ENCODE assay signal across 1 cellular context in the genomic region with DNA sequence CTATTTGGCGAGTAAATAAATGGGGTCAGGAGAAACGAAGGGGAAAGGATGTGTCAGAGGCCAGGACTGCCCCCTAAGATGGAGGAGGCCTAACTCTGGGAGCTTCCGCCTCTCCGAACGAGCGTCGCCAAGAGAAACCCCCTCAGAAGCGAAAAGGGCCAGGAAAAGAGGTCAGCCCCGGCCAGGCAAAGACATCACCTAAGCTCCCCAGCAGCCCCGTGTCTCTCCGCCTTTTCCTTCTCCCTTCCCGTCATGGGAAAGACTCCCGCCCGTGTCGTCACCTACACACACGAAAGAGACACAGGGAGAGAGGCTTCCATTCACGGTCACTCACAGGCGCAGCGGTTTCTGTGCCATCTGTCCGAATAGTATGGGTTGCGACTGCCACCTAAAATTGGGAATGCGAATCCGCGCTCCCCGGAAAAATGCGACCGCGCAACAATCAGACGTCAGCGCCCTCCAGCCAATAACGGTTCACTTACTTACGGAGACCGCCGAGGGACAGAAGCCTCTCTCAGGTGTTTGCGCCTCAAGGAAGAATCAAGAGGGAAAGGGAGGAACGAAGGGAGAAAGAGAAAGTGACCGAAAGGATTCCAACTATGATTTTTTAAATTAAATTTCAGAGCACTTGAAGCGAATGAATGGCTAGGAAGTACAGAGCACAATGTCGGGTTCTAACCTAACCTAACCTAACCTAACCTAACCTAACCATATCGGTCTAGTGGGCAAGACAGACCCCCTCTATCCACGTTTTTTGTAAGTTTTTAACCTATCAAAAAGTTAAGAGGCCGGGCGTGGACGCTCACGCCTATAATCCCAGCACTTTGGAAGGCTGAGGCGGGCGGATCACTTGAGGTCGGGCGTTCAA.
A peak's percentile ranks its signal among the peaks of the same experiment; 100 is the strongest.
TF ChIP-seq lines count a peak whose summit lies in the region.

Gene CWF19L1, minus strand, starts transcription at position 402 of the 868 bp plus-strand sequence. Its CDS starts 45 bp downstream, at position 357.

TF ChIP-seq in K562, 482 proteins besides CTCF, POLR2A, EP300 and RAD21 (continued from another document and continues in another):
- TF ChIP-seq, protein P1, sequence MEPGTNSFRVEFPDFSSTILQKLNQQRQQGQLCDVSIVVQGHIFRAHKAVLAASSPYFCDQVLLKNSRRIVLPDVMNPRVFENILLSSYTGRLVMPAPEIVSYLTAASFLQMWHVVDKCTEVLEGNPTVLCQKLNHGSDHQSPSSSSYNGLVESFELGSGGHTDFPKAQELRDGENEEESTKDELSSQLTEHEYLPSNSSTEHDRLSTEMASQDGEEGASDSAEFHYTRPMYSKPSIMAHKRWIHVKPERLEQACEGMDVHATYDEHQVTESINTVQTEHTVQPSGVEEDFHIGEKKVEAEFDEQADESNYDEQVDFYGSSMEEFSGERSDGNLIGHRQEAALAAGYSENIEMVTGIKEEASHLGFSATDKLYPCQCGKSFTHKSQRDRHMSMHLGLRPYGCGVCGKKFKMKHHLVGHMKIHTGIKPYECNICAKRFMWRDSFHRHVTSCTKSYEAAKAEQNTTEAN (CRISPR knock-in tag; IDR thresholded peaks at IDR 0.05): no peak
- TF ChIP-seq NR3C1 (CRISPR knock-in tag; IDR thresholded peaks at IDR 0.05): no peak
- no peak for TF ChIP-seq MXD1 (CRISPR knock-in tag; IDR thresholded peaks at IDR 0.05; ENCODE audit: borderline replicate concordance, poor library complexity, severe bottlenecking)
- TF ChIP-seq ETV6 (IDR thresholded peaks at IDR 0.05; ENCODE audit: borderline replicate concordance in 1 of 2, low read depth in 2 of 2, low read length in 1 of 2): no peak
- no peak for TF ChIP-seq ETV6 (CRISPR knock-in tag; IDR thresholded peaks at IDR 0.05; ENCODE audit: borderline replicate concordance)
- TF ChIP-seq, protein P2, sequence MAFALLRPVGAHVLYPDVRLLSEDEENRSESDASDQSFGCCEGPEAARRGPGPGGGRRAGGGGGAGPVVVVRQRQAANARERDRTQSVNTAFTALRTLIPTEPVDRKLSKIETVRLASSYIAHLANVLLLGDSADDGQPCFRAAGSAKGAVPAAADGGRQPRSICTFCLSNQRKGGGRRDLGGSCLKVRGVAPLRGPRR (CRISPR knock-in tag; IDR thresholded peaks at IDR 0.05): no peak
- TF ChIP-seq RBM34 (IDR thresholded peaks at IDR 0.05; ENCODE audit: borderline replicate concordance, insufficient read depth, low read length): no peak
- TF ChIP-seq ZNF444 (CRISPR knock-in tag; IDR thresholded peaks at IDR 0.05): no peak
- no peak for TF ChIP-seq PHB (CRISPR knock-in tag; IDR thresholded peaks at IDR 0.05)
- TF ChIP-seq ZNF699 (CRISPR knock-in tag; IDR thresholded peaks at IDR 0.05; ENCODE audit: insufficient replicate concordance): no peak
- TF ChIP-seq NFE2L1 (tag; IDR thresholded peaks at IDR 0.05; ENCODE audit: borderline replicate concordance, low read depth): no peak
- TF ChIP-seq ZNF384 (IDR thresholded peaks at IDR 0.05; ENCODE audit: low read depth, low read length): no peak
- TF ChIP-seq BMI1 (IDR thresholded peaks at IDR 0.05; ENCODE audit: low read length): no peak
- no peak for TF ChIP-seq CEBPZ (IDR thresholded peaks at IDR 0.05; ENCODE audit: borderline replicate concordance, low read depth, low read length)
- TF ChIP-seq MAFK (IDR thresholded peaks at IDR 0.05; ENCODE audit: low read length): no peak
- no peak for TF ChIP-seq ZBTB49 (CRISPR knock-in tag; IDR thresholded peaks at IDR 0.05; ENCODE audit: borderline replicate concordance)
- TF ChIP-seq TCF3 (CRISPR knock-in tag; IDR thresholded peaks at IDR 0.05): no peak
- no peak for TF ChIP-seq ZNF830 (CRISPR knock-in tag; IDR thresholded peaks at IDR 0.05)
- no peak for TF ChIP-seq MIER1 (IDR thresholded peaks at IDR 0.05; ENCODE audit: low read depth)
- no peak for TF ChIP-seq ZNF324 (CRISPR knock-in tag; IDR thresholded peaks at IDR 0.05)
- TF ChIP-seq ZNF174 (CRISPR knock-in tag; IDR thresholded peaks at IDR 0.05): no peak
- no peak for TF ChIP-seq ZNF436 (CRISPR knock-in tag; IDR thresholded peaks at IDR 0.05)
- no peak for TF ChIP-seq E4F1 (CRISPR knock-in tag; IDR thresholded peaks at IDR 0.05; ENCODE audit: borderline replicate concordance)
- no peak for TF ChIP-seq FOXA1 (IDR thresholded peaks at IDR 0.05; ENCODE audit: borderline replicate concordance)
- TF ChIP-seq ZNF592 (IDR thresholded peaks at IDR 0.05): no peak
- no peak for TF ChIP-seq ZBED1 (IDR thresholded peaks at IDR 0.05)
- TF ChIP-seq CAMTA2 (CRISPR knock-in tag; conservative IDR thresholded peaks at IDR 0.05): no peak
- TF ChIP-seq HNRNPLL (IDR thresholded peaks at IDR 0.05; ENCODE audit: low read depth, low read length, poor library complexity, severe bottlenecking): peak; percentile 63
- 0 out of 2 replicates have a peak, but pooled peaks have one; percentile 71 for TF ChIP-seq HDAC2 (IDR thresholded peaks at IDR 0.05)
- no peak for TF ChIP-seq ZNF23 (CRISPR knock-in tag; IDR thresholded peaks at IDR 0.05)
- TF ChIP-seq ZNF354B (CRISPR knock-in tag; IDR thresholded peaks at IDR 0.05): no peak
- TF ChIP-seq BRF1 (IDR thresholded peaks at IDR 0.05; ENCODE audit: borderline replicate concordance, extremely low read depth, insufficient read length): no peak
- TF ChIP-seq ZNF518B (CRISPR knock-in tag; IDR thresholded peaks at IDR 0.05): no peak
- no peak for TF ChIP-seq ZBTB2 (IDR thresholded peaks at IDR 0.05)
- no peak for TF ChIP-seq ZNF764 (CRISPR knock-in tag; IDR thresholded peaks at IDR 0.05; ENCODE audit: low read depth)
- peak; percentile 33; the same call in 1 of the 2 replicates for TF ChIP-seq ELF1 (tag; IDR thresholded peaks at IDR 0.05)
